In genomic region chr4:147101678-147102077, GRCh38 we compare ENCODE assay signal across 25 cellular contexts.
"Had no signal": no experiment of that assay in that cellular context is flagged by ENCODE, and none has a peak within 500 bp of the region (broad histone marks: within the 10 kb centered on the region; RNA-seq: fewer than 3 reads in every experiment).

No MANE protein-coding gene starts in this region.

- H3K27ac ChIP-seq: esophagus squamous epithelium, stomach, suprapubic skin had no signal

- DNase-seq: activated CD4-positive, alpha-beta T cell treated with anti-CD3 and anti-CD28 coated beads for 1 hour; activated CD4-positive, alpha-beta T cell treated with anti-CD3 and anti-CD28 coated beads, Interleukin-2, amount 50 U/mL, for 1 hour; activated CD8-positive, alpha-beta T cell treated with anti-CD3 and anti-CD28 coated beads, Interleukin-2, amount 10 ng/mL, durations not matched to agents 7 days and 5 days; activated gamma-delta T cell; anterior cingulate cortex; caudate nucleus; effector memory CD4-positive, alpha-beta T cell; esophagus squamous epithelium; foreskin melanocyte; hippocampal formation; kidney glomerular epithelial cell; left ventricle myocardium superior; nephron progenitor cell; nucleus accumbens; stimulated activated CD4-positive, alpha-beta T cell treated with anti-CD3 and anti-CD28 coated beads, Interleukin-15, amount 100 ng/mL, for 24 hours; stomach; T-cell had no signal

- FAIRE-seq: colon, TTC549, urothelium cell line had no signal

- H3K36me3 ChIP-seq: esophagus squamous epithelium, stomach, suprapubic skin, tibial nerve had no signal

- H3K4me2 ChIP-seq: smooth muscle cell had no signal

- H3K27me3 ChIP-seq: suprapubic skin, tibial nerve had no signal

- ATAC-seq: activated CD8-positive, alpha-beta T cell treated with anti-CD3 and anti-CD28 coated beads, Interleukin-2, amount 10 ng/mL, durations not matched to agents 7 days and 5 days; left ventricle myocardium superior; sciatic nerve; stimulated activated memory B cell treated with anti-CD40 and anti-IgM and Interleukin-4, amounts not matched to agents 10 μg/mL and 1 μg/mL and 100 μg/mL, for 72 hours; T-cell had no signal

- H3K4me3 ChIP-seq: esophagus squamous epithelium, smooth muscle cell, stomach, suprapubic skin, tibial nerve had no signal

- H3K9me3 ChIP-seq: esophagus squamous epithelium, stomach, suprapubic skin, tibial nerve had no signal
